Comparison of ENCODE assay signal across 17 cellular contexts in genomic region chr5:173334808-173335207, GRCh38. TPM values are rescaled to one million over a fixed set of nuclear protein-coding genes. Genes with fewer than 3 reads are reported as not detected.
DNase-seq lines count a peak whose midpoint lies in the region; ATAC-seq and TF ChIP-seq lines count a peak whose summit lies in the region.
"Had no signal": no experiment of that assay in that cellular context is flagged by ENCODE, and none has a peak within 500 bp of the region (broad histone marks: within the 10 kb centered on the region; RNA-seq: fewer than 3 reads in every experiment).

No MANE protein-coding gene starts in this region.

- DNase-seq in EH (ENCODE audit: low read depth), result peak; percentile 37
- peak; percentile 21 for DNase-seq in PC-3
- DNase-seq in epithelial cell of prostate (ENCODE audit: low read depth, low spot score), result no peak
- DNase-seq in osteoblast (ENCODE audit: insufficient read length, low spot score, missing footprints), result peak; percentile 79
- no peak for DNase-seq in NCI-H2029 treated with DMSO at 0.1 percent for 48 hours (lab: John Stamatoyannopoulos, UW)
- DNase-seq in ecto neural progenitor cell (ENCODE audit: low spot score), result no peak
- DNase-seq in NAMALWA (ENCODE audit: low spot score), result no peak
- DNase-seq in NCI-H1092 treated with DMSO at 0.1 percent for 48 hours (lab: John Stamatoyannopoulos, UW), result no peak
- DNase-seq: BE2C; CD8-positive, alpha-beta T cell; DND-41; H7; NCI-H1048; NCI-H446; NCI-H748 treated with DMSO at 0.1 percent for 48 hours; SHP77 had no signal

- peaks cover 5% of the 10 kb centered on the region for H3F3A ChIP-seq in PC-3 (ENCODE audit: low read length, unreplicated experiment)

- H2AFZ ChIP-seq in PC-3 (ENCODE audit: low read length) (no peak overlapping the region), osteoblast (ENCODE audit: low read length) (peak overlapping the region; percentile 26)

- intact Hi-C loops in PC-3 (cut with micrococcal nuclease), result loop anchor here (1.0 to 5.0 kb wide), 4 partner anchors 62 to 238 kb away; no protein-coding TSS in a partner anchor

- no peak for ATAC-seq in PC-3
- ATAC-seq: CD8-positive, alpha-beta T cell; Panc1 had no signal

- H3K36me3 ChIP-seq in PC-3 (ENCODE audit: low read depth, low read length) (no peaks in the 10 kb centered on the region), osteoblast (ENCODE audit: insufficient read depth, low read length) (no peaks in the 10 kb centered on the region)
- H3K36me3 ChIP-seq: BE2C had no signal

- H4K20me1 ChIP-seq in PC-3 (ENCODE audit: low read length) (no peaks in the 10 kb centered on the region), osteoblast (ENCODE audit: insufficient read depth, low read length) (no peaks in the 10 kb centered on the region)

- H3K79me2 ChIP-seq in PC-3 (ENCODE audit: low read length) (no peaks in the 10 kb centered on the region), osteoblast (ENCODE audit: insufficient read depth, low read length) (peaks cover 6% of the 10 kb centered on the region)

- no peaks in the 10 kb centered on the region for H3K9me2 ChIP-seq in PC-3 (replicated peaks; ENCODE audit: low read length)

- H3K9me3 ChIP-seq in PC-3 (ENCODE audit: low read length) (no peaks in the 10 kb centered on the region), osteoblast (ENCODE audit: low read depth, low read length) (no peaks in the 10 kb centered on the region)
- H3K9me3 ChIP-seq: BE2C had no signal

- H3K4me3 ChIP-seq in PC-3 (ENCODE audit: low read length) (no peak overlapping the region), osteoblast (ENCODE audit: insufficient read depth, low read length) (no peak overlapping the region)

- H3K27me3 ChIP-seq in PC-3 (ENCODE audit: low read length), result no peaks in the 10 kb centered on the region
- H3K27me3 ChIP-seq in osteoblast (ENCODE audit: insufficient read depth, low read length), result no peaks in the 10 kb centered on the region
- H3K27me3 ChIP-seq: BE2C had no signal

- H3K27ac ChIP-seq in PC-3 (ENCODE audit: low read length), result peak overlapping the region; percentile 18
- H3K27ac ChIP-seq in epithelial cell of prostate, result peak overlapping the region; percentile 42
- H3K27ac ChIP-seq in osteoblast (ENCODE audit: low read depth, low read length), result peak overlapping the region; percentile 94

- H3K4me1 ChIP-seq in PC-3 (ENCODE audit: insufficient read depth, low read length) (peaks cover 39% of the 10 kb centered on the region), osteoblast (ENCODE audit: insufficient read depth, low read length) (peaks cover 25% of the 10 kb centered on the region)

- POLR2A ChIA-PET in PC-3 (lab: Charles Lee; ENCODE audit: unreplicated experiment), result no interaction called here

- H3K9ac ChIP-seq in PC-3 (ENCODE audit: low read length), result no peak overlapping the region

- BruUV-seq in PC-3 (replicated peaks; lab: Mats Ljungman, UMichigan), result no TSS peak

- peak overlapping the region; percentile 75; the same call in 1 of the 2 replicates for H3K4me2 ChIP-seq in PC-3 (ENCODE audit: low read length)
- no peak overlapping the region for H3K4me2 ChIP-seq in osteoblast (ENCODE audit: insufficient read depth, low read length)

- TF ChIP-seq CTCF in PC-3 (conservative IDR thresholded peaks at IDR 0.05; ENCODE audit: low read depth, low read length) (no peak), osteoblast (IDR thresholded peaks at IDR 0.05; ENCODE audit: extremely low read depth, low read depth, low read length) (no peak)

- CTCF ChIA-PET in PC-3 (lab: Charles Lee), result no interaction called here

RNA-seq across cellular contexts. Expression of gene STC2, which starts 6.6 kb away (rescaled TPM):
- total RNA-seq in PC-3 (2014; rRNA removed) (99.9 and 182 TPM in 2 replicates), osteoblast (431 and 558 TPM in 2 replicates)
- total RNA-seq: CD8-positive, alpha-beta T cell had no signal

Comparison
In these comparisons a context has a peak if more than half of its experiments do, and no peak if none do; other contexts are left out.
1. DNase-seq: peak in EH (single experiment), PC-3 (single experiment) and osteoblast (single experiment); none in epithelial cell of prostate (single experiment), NCI-H2029 treated with DMSO at 0.1 percent for 48 hours (single experiment), ecto neural progenitor cell (single experiment), NAMALWA (single experiment) and NCI-H1092 treated with DMSO at 0.1 percent for 48 hours (single experiment).
2. H3K27ac ChIP-seq: peak in every context shown above with its lines; median percentile 94 in osteoblast; 42 in epithelial cell of prostate; 18 in PC-3.